Comparison of ENCODE assay signal across 21 cellular contexts in genomic region chr9:136690841-136691261, GRCh38. TPM values are rescaled to one million over a fixed set of nuclear protein-coding genes. Genes with fewer than 3 reads are reported as not detected.
DNase-seq lines count a peak whose midpoint lies in the region; ATAC-seq and TF ChIP-seq lines count a peak whose summit lies in the region.
"Had no signal": no experiment of that assay in that cellular context is flagged by ENCODE, and none has a peak within 500 bp of the region (broad histone marks: within the 10 kb centered on the region; RNA-seq: fewer than 3 reads in every experiment).

No MANE protein-coding gene starts in this region.

- peak; percentile 20 for ATAC-seq in gastroesophageal sphincter
- ATAC-seq in activated CD8-positive, alpha-beta memory T cell treated with anti-CD3 and anti-CD28 coated beads, Interleukin-2, amount 10 ng/mL, durations not matched to agents 7 days and 5 days: no peak
- no peak for ATAC-seq in activated T-helper 17 cell treated with anti-CD3 and anti-CD28 coated beads, Interleukin-2, amount 50 U/mL, for 72 hours (replicated peaks)
- no peak for ATAC-seq in GM18498 (IDR thresholded peaks at IDR 0.05; ENCODE audit: unreplicated experiment)
- ATAC-seq: activated naive CD4-positive, alpha-beta T cell treated with anti-CD3 and anti-CD28 coated beads, Interleukin-2, amount 50 U/mL, for 72 hours; stimulated activated naive B cell treated with anti-CD40 and anti-IgM and Interleukin-4, amounts not matched to agents 10 μg/mL and 1 μg/mL and 100 μg/mL, for 72 hours had no signal

- H2AK5ac ChIP-seq in neuronal stem cell (ENCODE audit: low read depth, low read length): peak overlapping the region; percentile 97

- 0 out of 22 replicates have a peak, but pooled peaks cover 0 to 2% (median 0%) of the 10 kb centered on the region in 11 experiments for H3K36me3 ChIP-seq in BLaER1 treated with 17β-estradiol and CSF1 and Interleukin-3, amounts not matched to agents 10 nM and 100 nM
- H3K36me3 ChIP-seq in gastroesophageal sphincter (no peaks in the 10 kb centered on the region), neuronal stem cell (replicated peaks in 1 of 2; ENCODE audit: control insufficient read depth in 2 of 2, insufficient read depth in 2 of 2, low read length in 2 of 2) (no peaks in the 10 kb centered on the region)
- H3K36me3 ChIP-seq: cardiac muscle cell, neutrophil had no signal

- peaks cover 2 to 14% (median 8%) of the 10 kb centered on the region in 11 experiments; a peak in 18 of 22 replicates for H4K20me1 ChIP-seq in BLaER1 treated with 17β-estradiol and CSF1 and Interleukin-3, amounts not matched to agents 10 nM and 100 nM

- DNase-seq in NCI-H69 (lab: John Stamatoyannopoulos, UW): peak; percentile 90
- DNase-seq in neuronal stem cell (ENCODE audit: low spot score): no peak
- DNase-seq in osteocyte (ENCODE audit: extremely low spot score, unreplicated experiment): no peak
- DNase-seq in activated CD8-positive, alpha-beta memory T cell treated with anti-CD3 and anti-CD28 coated beads, Interleukin-2, amount 10 ng/mL, durations not matched to agents 7 days and 5 days: no peak
- DNase-seq: activated CD4-positive, alpha-beta T cell treated with anti-CD3 and anti-CD28 coated beads, Interleukin-2, amount 10 ng/mL, durations not matched to agents 7 days and 5 days; activated T-cell treated with anti-CD3 and anti-CD28 coated beads, Interleukin-2, amount 50 U/mL, for 24 hours; COR-L47; KBM-7; mesendoderm; NCI-H1417; NCI-H446 treated with DMSO at 0.1 percent for 48 hours; SK-N-SH; stimulated activated naive B cell treated with anti-CD40 and anti-IgM and Interleukin-4, amounts not matched to agents 10 μg/mL and 1 μg/mL and 100 μg/mL, for 72 hours had no signal

- H2AFZ ChIP-seq in neuronal stem cell (ENCODE audit: low read length): no peak overlapping the region

- no peaks in the 10 kb centered on the region for H3K27me3 Mint-ChIP-seq in osteocyte (ENCODE audit: unreplicated experiment)
- peaks cover 17% of the 10 kb centered on the region for H3K27me3 Mint-ChIP-seq in activated CD8-positive, alpha-beta memory T cell treated with anti-CD3 and anti-CD28 coated beads, Interleukin-2, amount 10 ng/mL, durations not matched to agents 7 days and 5 days
- H3K27me3 Mint-ChIP-seq in activated T-helper 17 cell treated with anti-CD3 and anti-CD28 coated beads, Interleukin-2, amount 50 U/mL, for 72 hours: peaks cover 3% of the 10 kb centered on the region

- H3K9me3 ChIP-seq in BLaER1 treated with 17β-estradiol and CSF1 and Interleukin-3, amounts not matched to agents 10 nM and 100 nM (replicated peaks in 1 of 11): no peaks in the 10 kb centered on the region
- H3K9me3 ChIP-seq in gastroesophageal sphincter (no peaks in the 10 kb centered on the region), neuronal stem cell (replicated peaks in 1 of 2; ENCODE audit: control insufficient read depth in 2 of 2, insufficient read depth in 1 of 2, low read depth in 1 of 2, low read length in 2 of 2) (no peaks in the 10 kb centered on the region)
- H3K9me3 ChIP-seq: neutrophil, SK-N-SH had no signal

- H2BK15ac ChIP-seq in neuronal stem cell (ENCODE audit: low read length): peak overlapping the region; percentile 89

- peak overlapping the region; percentile 91 for H3K18ac ChIP-seq in neuronal stem cell (ENCODE audit: low read length)

- H2BK5ac ChIP-seq in neuronal stem cell (ENCODE audit: low read length): peak overlapping the region; percentile 66

- H3K27ac ChIP-seq in BLaER1 treated with 17β-estradiol and CSF1 and Interleukin-3, amounts not matched to agents 10 nM and 100 nM: peak overlapping the region in 5 of 11 experiments; percentile 16 to 23 (median 20); a peak in 3 of 22 replicates
- H3K27ac ChIP-seq in gastroesophageal sphincter: peak overlapping the region in 3 of 4 donors; percentile 77 to 84 (median 78)
- H3K27ac ChIP-seq in neuronal stem cell (replicated peaks; ENCODE audit: low read length): no peak overlapping the region
- H3K27ac ChIP-seq: cardiac muscle cell, neutrophil had no signal

- H3K4me3 ChIP-seq in BLaER1 treated with 17β-estradiol and CSF1 and Interleukin-3, amounts not matched to agents 10 nM and 100 nM: no peak overlapping the region
- no peak overlapping the region for H3K4me3 ChIP-seq in gastroesophageal sphincter
- H3K4me3 ChIP-seq in neuronal stem cell (ENCODE audit: low read length in 2 of 2): no peak overlapping the region
- H3K4me3 ChIP-seq: cardiac muscle cell, smooth muscle cell had no signal

- no peak overlapping the region for H3K4ac ChIP-seq in neuronal stem cell (ENCODE audit: low read length)

- peaks cover 5% of the 10 kb centered on the region for H3K79me1 ChIP-seq in neuronal stem cell (ENCODE audit: low read depth, low read length)

- H3K9me3 Mint-ChIP-seq in osteocyte (ENCODE audit: unreplicated experiment): no peaks in the 10 kb centered on the region
- H3K9me3 Mint-ChIP-seq in activated CD8-positive, alpha-beta memory T cell treated with anti-CD3 and anti-CD28 coated beads, Interleukin-2, amount 10 ng/mL, durations not matched to agents 7 days and 5 days (ENCODE audit: low read depth): no peaks in the 10 kb centered on the region
- H3K9me3 Mint-ChIP-seq in activated T-helper 17 cell treated with anti-CD3 and anti-CD28 coated beads, Interleukin-2, amount 50 U/mL, for 72 hours: no peaks in the 10 kb centered on the region
- H3K9me3 Mint-ChIP-seq: activated CD4-positive, alpha-beta T cell treated with anti-CD3 and anti-CD28 coated beads, Interleukin-2, amount 10 ng/mL, durations not matched to agents 7 days and 5 days; activated naive CD4-positive, alpha-beta T cell treated with anti-CD3 and anti-CD28 coated beads, Interleukin-2, amount 50 U/mL, for 72 hours; activated T-cell treated with anti-CD3 and anti-CD28 coated beads, Interleukin-2, amount 50 U/mL, for 24 hours; stimulated activated naive B cell treated with anti-CD40 and anti-IgM and Interleukin-4, amounts not matched to agents 10 μg/mL and 1 μg/mL and 100 μg/mL, for 72 hours had no signal

- no peak overlapping the region for H3K27ac Mint-ChIP-seq in osteocyte (ENCODE audit: unreplicated experiment)
- no peak overlapping the region for H3K27ac Mint-ChIP-seq in activated CD8-positive, alpha-beta memory T cell treated with anti-CD3 and anti-CD28 coated beads, Interleukin-2, amount 10 ng/mL, durations not matched to agents 7 days and 5 days
- no peak overlapping the region for H3K27ac Mint-ChIP-seq in activated T-helper 17 cell treated with anti-CD3 and anti-CD28 coated beads, Interleukin-2, amount 50 U/mL, for 72 hours
- H3K27ac Mint-ChIP-seq: activated CD4-positive, alpha-beta T cell treated with anti-CD3 and anti-CD28 coated beads, Interleukin-2, amount 10 ng/mL, durations not matched to agents 7 days and 5 days; activated naive CD4-positive, alpha-beta T cell treated with anti-CD3 and anti-CD28 coated beads, Interleukin-2, amount 50 U/mL, for 72 hours; activated T-cell treated with anti-CD3 and anti-CD28 coated beads, Interleukin-2, amount 50 U/mL, for 24 hours; stimulated activated naive B cell treated with anti-CD40 and anti-IgM and Interleukin-4, amounts not matched to agents 10 μg/mL and 1 μg/mL and 100 μg/mL, for 72 hours had no signal

- peak overlapping the region; percentile 90 for H2BK12ac ChIP-seq in neuronal stem cell (ENCODE audit: low read length)

- peak overlapping the region in 7 of 11 experiments; percentile 32 to 56 (median 37); a peak in 14 of 22 replicates for H3K9ac ChIP-seq in BLaER1 treated with 17β-estradiol and CSF1 and Interleukin-3, amounts not matched to agents 10 nM and 100 nM
- H3K9ac ChIP-seq in neuronal stem cell (ENCODE audit: low read depth, low read length, poor library complexity): no peak overlapping the region
- H3K9ac ChIP-seq: SK-N-SH had no signal

- H3K4me1 Mint-ChIP-seq in osteocyte (ENCODE audit: unreplicated experiment): peaks cover 14% of the 10 kb centered on the region
- H3K4me1 Mint-ChIP-seq in activated CD8-positive, alpha-beta memory T cell treated with anti-CD3 and anti-CD28 coated beads, Interleukin-2, amount 10 ng/mL, durations not matched to agents 7 days and 5 days: peaks cover 14% of the 10 kb centered on the region
- H3K4me1 Mint-ChIP-seq in activated T-helper 17 cell treated with anti-CD3 and anti-CD28 coated beads, Interleukin-2, amount 50 U/mL, for 72 hours: no peaks in the 10 kb centered on the region

- H3K4me1 ChIP-seq in BLaER1 treated with 17β-estradiol and CSF1 and Interleukin-3, amounts not matched to agents 10 nM and 100 nM: peaks cover 53 to 83% (median 75%) of the 10 kb centered on the region in 10 experiments
- H3K4me1 ChIP-seq in gastroesophageal sphincter (peaks cover 0 to 74% (median 22%) of the 10 kb centered on the region in 3 donors), neuronal stem cell (ENCODE audit: control insufficient read depth in 2 of 2, insufficient read depth in 1 of 2, low read depth in 1 of 2, low read length in 2 of 2) (peaks cover 10 to 18% of the 10 kb centered on the region in 2 donors)

- peaks cover 0 to 13% (median 0%) of the 10 kb centered on the region in 11 experiments; a peak in 4 of 22 replicates for H3K27me3 ChIP-seq in BLaER1 treated with 17β-estradiol and CSF1 and Interleukin-3, amounts not matched to agents 10 nM and 100 nM
- no peaks in the 10 kb centered on the region for H3K27me3 ChIP-seq in gastroesophageal sphincter
- peaks cover 8 to 72% (median 32%) of the 10 kb centered on the region in 3 experiments for H3K27me3 ChIP-seq in neuronal stem cell (ENCODE audit: control insufficient read depth in 3 of 3, insufficient read depth in 3 of 3, low read depth in 1 of 3, low read length in 3 of 3)
- H3K27me3 ChIP-seq: cardiac muscle cell, neutrophil had no signal

- H3K36me3 Mint-ChIP-seq in osteocyte (ENCODE audit: unreplicated experiment): no peaks in the 10 kb centered on the region
- no peaks in the 10 kb centered on the region for H3K36me3 Mint-ChIP-seq in activated CD8-positive, alpha-beta memory T cell treated with anti-CD3 and anti-CD28 coated beads, Interleukin-2, amount 10 ng/mL, durations not matched to agents 7 days and 5 days
- no peaks in the 10 kb centered on the region for H3K36me3 Mint-ChIP-seq in activated T-helper 17 cell treated with anti-CD3 and anti-CD28 coated beads, Interleukin-2, amount 50 U/mL, for 72 hours (ENCODE audit: low read depth)
- H3K36me3 Mint-ChIP-seq: activated naive CD4-positive, alpha-beta T cell treated with anti-CD3 and anti-CD28 coated beads, Interleukin-2, amount 50 U/mL, for 72 hours; stimulated activated naive B cell treated with anti-CD40 and anti-IgM and Interleukin-4, amounts not matched to agents 10 μg/mL and 1 μg/mL and 100 μg/mL, for 72 hours had no signal

- TF ChIP-seq POLR2A in gastroesophageal sphincter (IDR thresholded peaks at IDR 0.05): no peak

- no peak overlapping the region for H3K14ac ChIP-seq in neuronal stem cell (ENCODE audit: low read length)

- H3K23ac ChIP-seq in neuronal stem cell (ENCODE audit: low read depth, low read length, poor library complexity): peak overlapping the region; percentile 73

- H4K91ac ChIP-seq in neuronal stem cell (ENCODE audit: low read depth, low read length, poor library complexity): no peak overlapping the region

- no peak overlapping the region for H4K8ac ChIP-seq in neuronal stem cell (ENCODE audit: low read depth, low read length)

- H2BK120ac ChIP-seq in neuronal stem cell (ENCODE audit: low read depth, low read length): peak overlapping the region; percentile 91

- TF ChIP-seq CTCF in gastroesophageal sphincter (IDR thresholded peaks at IDR 0.05) (no peak), osteocyte (IDR thresholded peaks at IDR 0.05) (no peak)

- no peak overlapping the region for H3K4me3 Mint-ChIP-seq in osteocyte (ENCODE audit: unreplicated experiment)
- H3K4me3 Mint-ChIP-seq in activated CD8-positive, alpha-beta memory T cell treated with anti-CD3 and anti-CD28 coated beads, Interleukin-2, amount 10 ng/mL, durations not matched to agents 7 days and 5 days: no peak overlapping the region
- no peak overlapping the region for H3K4me3 Mint-ChIP-seq in activated T-helper 17 cell treated with anti-CD3 and anti-CD28 coated beads, Interleukin-2, amount 50 U/mL, for 72 hours
- H3K4me3 Mint-ChIP-seq: activated CD4-positive, alpha-beta T cell treated with anti-CD3 and anti-CD28 coated beads, Interleukin-2, amount 10 ng/mL, durations not matched to agents 7 days and 5 days; activated T-cell treated with anti-CD3 and anti-CD28 coated beads, Interleukin-2, amount 50 U/mL, for 24 hours; stimulated activated naive B cell treated with anti-CD40 and anti-IgM and Interleukin-4, amounts not matched to agents 10 μg/mL and 1 μg/mL and 100 μg/mL, for 72 hours had no signal

- H3K4me2 ChIP-seq in BLaER1 treated with 17β-estradiol and CSF1 and Interleukin-3, amounts not matched to agents 10 nM and 100 nM: peak overlapping the region; percentile 23 to 99 (median 74)
- no peak overlapping the region for H3K4me2 ChIP-seq in neuronal stem cell (ENCODE audit: insufficient read depth, low read length, poor library complexity, severe bottlenecking)
- H3K4me2 ChIP-seq: SK-N-SH, smooth muscle cell had no signal

- TF ChIP-seq EP300 in gastroesophageal sphincter (IDR thresholded peaks at IDR 0.05): no peak

- CTCF ChIA-PET in activated CD8-positive, alpha-beta memory T cell treated with anti-CD3 and anti-CD28 coated beads, Interleukin-2, amount 10 ng/mL, durations not matched to agents 7 days and 5 days (lab: Charles Lee): no interaction called here

- WGBS in gastroesophageal sphincter (ENCODE audit: low coverage in 1 of 2), 2 donors: no CpG with 5 or more reads among the region's 14 CpGs
- WGBS in neuronal stem cell (ENCODE audit: extremely low coverage in 2 of 2, insufficient read length in 2 of 2, insufficient replicate concordance in 1 of 2), 2 donors: no CpG with 5 or more reads among the region's 14 CpGs

RNA-seq across cellular contexts. Expression of gene AGPAT2, which starts 3.6 kb away (rescaled TPM):
- 10 to 100 TPM; 28.8 to 43.6 (median 38.4) TPM for total RNA-seq in gastroesophageal sphincter
- 3.7 TPM for polyA plus RNA-seq in neuronal stem cell (2013, experiment 1 of 2)
- 3.5 TPM for polyA plus RNA-seq in neuronal stem cell (2013, experiment 2 of 2)
- 34.4 and 36.4 TPM in 2 replicates for total RNA-seq in osteocyte
- total RNA-seq in activated CD8-positive, alpha-beta memory T cell treated with anti-CD3 and anti-CD28 coated beads, Interleukin-2, amount 10 ng/mL, durations not matched to agents 7 days and 5 days: 10 to 100 TPM; 16.9 to 20.5 TPM
- total RNA-seq in activated T-helper 17 cell treated with anti-CD3 and anti-CD28 coated beads, Interleukin-2, amount 50 U/mL, for 72 hours: 10 to 100 TPM; 14.6 to 15.6 TPM

RNA-seq across cellular contexts. Expression of gene DIPK1B, which starts 21.5 kb away (rescaled TPM):
- total RNA-seq in gastroesophageal sphincter: 10 to 100 TPM in 2 of 4 donors, 1 to 10 TPM in 2; 7.8 to 24.4 (median 11.2) TPM
- 40.0 TPM for polyA plus RNA-seq in neuronal stem cell (2013, experiment 1 of 2)
- polyA plus RNA-seq in neuronal stem cell (2013, experiment 2 of 2): 39.1 TPM
- 11.4 and 11.5 TPM in 2 replicates for total RNA-seq in osteocyte
- not detected for total RNA-seq in activated CD8-positive, alpha-beta memory T cell treated with anti-CD3 and anti-CD28 coated beads, Interleukin-2, amount 10 ng/mL, durations not matched to agents 7 days and 5 days
- total RNA-seq in activated T-helper 17 cell treated with anti-CD3 and anti-CD28 coated beads, Interleukin-2, amount 50 U/mL, for 72 hours: not detected
- total RNA-seq: activated CD4-positive, alpha-beta T cell treated with anti-CD3 and anti-CD28 coated beads, Interleukin-2, amount 10 ng/mL, durations not matched to agents 7 days and 5 days had no signal

RNA-seq across cellular contexts. Expression of gene EGFL7, which starts 28.1 kb away (rescaled TPM):
- 10 to 100 TPM; 38.8 to 81.0 (median 56.4) TPM for total RNA-seq in gastroesophageal sphincter
- polyA plus RNA-seq in neuronal stem cell (2013, experiment 1 of 2): 33.1 TPM
- polyA plus RNA-seq in neuronal stem cell (2013, experiment 2 of 2): 32.0 TPM
- total RNA-seq in osteocyte: 6.9 and 8.4 TPM in 2 replicates
- 1 to 10 TPM in 1 of 2 experiments, under 1 TPM in 1; 0.29 to 1.1 TPM for total RNA-seq in activated CD8-positive, alpha-beta memory T cell treated with anti-CD3 and anti-CD28 coated beads, Interleukin-2, amount 10 ng/mL, durations not matched to agents 7 days and 5 days
- total RNA-seq in activated T-helper 17 cell treated with anti-CD3 and anti-CD28 coated beads, Interleukin-2, amount 50 U/mL, for 72 hours: 1 to 10 TPM in 1 of 2 donors, under 1 TPM in 1; 0.78 to 1.0 TPM

RNA-seq across cellular contexts. Expression of gene LCN10, which starts 51.9 kb away (rescaled TPM):
- total RNA-seq in gastroesophageal sphincter (10 to 100 TPM in 2 of 4 donors, 1 to 10 TPM in 2; 3.9 to 16.5 (median 9.9) TPM), osteocyte (not detected in 2 replicates)
- polyA plus RNA-seq in neuronal stem cell (2013, experiment 1 of 2): 0.10 TPM
- polyA plus RNA-seq in neuronal stem cell (2013, experiment 2 of 2): 0.12 TPM
- total RNA-seq in activated CD8-positive, alpha-beta memory T cell treated with anti-CD3 and anti-CD28 coated beads, Interleukin-2, amount 10 ng/mL, durations not matched to agents 7 days and 5 days: under 1 TPM in 1 of 2 experiments, not detected in 1; 0.68 TPM
- 1 to 10 TPM; 1.0 to 1.8 TPM for total RNA-seq in activated T-helper 17 cell treated with anti-CD3 and anti-CD28 coated beads, Interleukin-2, amount 50 U/mL, for 72 hours
- total RNA-seq: activated CD4-positive, alpha-beta T cell treated with anti-CD3 and anti-CD28 coated beads, Interleukin-2, amount 10 ng/mL, durations not matched to agents 7 days and 5 days; smooth muscle cell had no signal
- polyA plus RNA-seq: SK-N-SH, smooth muscle cell had no signal

RNA-seq across cellular contexts. Expression of gene LCN6, which starts 57.5 kb away (rescaled TPM):
- total RNA-seq in gastroesophageal sphincter (10 to 100 TPM; 16.2 to 31.4 (median 22.7) TPM), osteocyte (not detected in 2 replicates)
- not detected for polyA plus RNA-seq in neuronal stem cell (2013, experiment 1 of 2)
- polyA plus RNA-seq in neuronal stem cell (2013, experiment 2 of 2): not detected
- not detected for total RNA-seq in activated CD8-positive, alpha-beta memory T cell treated with anti-CD3 and anti-CD28 coated beads, Interleukin-2, amount 10 ng/mL, durations not matched to agents 7 days and 5 days
- total RNA-seq in activated T-helper 17 cell treated with anti-CD3 and anti-CD28 coated beads, Interleukin-2, amount 50 U/mL, for 72 hours: not detected
- total RNA-seq: activated CD4-positive, alpha-beta T cell treated with anti-CD3 and anti-CD28 coated beads, Interleukin-2, amount 10 ng/mL, durations not matched to agents 7 days and 5 days; activated naive CD4-positive, alpha-beta T cell treated with anti-CD3 and anti-CD28 coated beads, Interleukin-2, amount 50 U/mL, for 72 hours; cardiac muscle cell; smooth muscle cell had no signal
- polyA plus RNA-seq: cardiac muscle cell, SK-N-SH, smooth muscle cell had no signal

Comparison
In these comparisons a context has a peak if more than half of its experiments do, and no peak if none do; other contexts are left out.
1. RNA of gene DIPK1B, which starts 21.5 kb away (total RNA-seq): 7.8 to 24.4 TPM in gastroesophageal sphincter and 11.4 to 11.5 TPM in osteocyte; not detected in activated CD8-positive, alpha-beta memory T cell treated with anti-CD3 and anti-CD28 coated beads, Interleukin-2, amount 10 ng/mL, durations not matched to agents 7 days and 5 days and not detected in activated T-helper 17 cell treated with anti-CD3 and anti-CD28 coated beads, Interleukin-2, amount 50 U/mL, for 72 hours; every median in the first group is over 4 times any median in the second.